In genomic region chr12:32688786-32689185, GRCh38 we compare ENCODE assay signal across 30 cellular contexts.
"Had no signal": no experiment of that assay in that cellular context is flagged by ENCODE, and none has a peak within 500 bp of the region (broad histone marks: within the 10 kb centered on the region; RNA-seq: fewer than 3 reads in every experiment).

No MANE protein-coding gene starts in this region.

- H3K27me3 Mint-ChIP-seq: activated CD4-positive, alpha-beta memory T cell treated with anti-CD3 and anti-CD28 coated beads, Interleukin-2, amount 10 ng/mL, durations not matched to agents 7 days and 5 days; activated CD4-positive, alpha-beta T cell treated with anti-CD3 and anti-CD28 coated beads, Interleukin-2, amount 10 ng/mL, durations not matched to agents 7 days and 5 days; activated naive CD8-positive, alpha-beta T cell; activated T-cell treated with anti-CD3 and anti-CD28 coated beads, Interleukin-2, amount 50 U/mL, for 24 hours; central memory CD8-positive, alpha-beta T cell; natural killer cell treated with Interleukin-12 subunit alpha and Interleukin-12 subunit beta and Interleukin-15 and Interleukin-18, amount 100 ng/mL, for 72 hours had no signal

- H3K36me3 ChIP-seq: gastrocnemius medialis, lower lobe of right lung, right atrium auricular region had no signal

- H3K4me3 ChIP-seq: gastrocnemius medialis, left lung, lower lobe of right lung, mucosa of descending colon, right atrium auricular region, smooth muscle cell, suprapubic skin, tibial artery had no signal

- H3K4me2 ChIP-seq: smooth muscle cell had no signal

- H3K27me3 ChIP-seq: gastrocnemius medialis, left lung, right atrium auricular region, suprapubic skin, tibial artery had no signal

- H3K27ac Mint-ChIP-seq: activated CD4-positive, alpha-beta memory T cell treated with anti-CD3 and anti-CD28 coated beads, Interleukin-2, amount 10 ng/mL, durations not matched to agents 7 days and 5 days; activated CD4-positive, alpha-beta T cell treated with anti-CD3 and anti-CD28 coated beads, Interleukin-2, amount 10 ng/mL, durations not matched to agents 7 days and 5 days; activated naive CD8-positive, alpha-beta T cell; activated T-cell treated with anti-CD3 and anti-CD28 coated beads, Interleukin-2, amount 50 U/mL, for 24 hours; natural killer cell treated with Interleukin-12 subunit alpha and Interleukin-12 subunit beta and Interleukin-15 and Interleukin-18, amount 100 ng/mL, for 72 hours; T-helper 1 cell treated with Interleukin-12 subunit alpha and Interleukin-12 subunit beta and Interleukin-4 antibody, amounts not matched to agents 30 μg/mL and 1 μg/mL, for 36 hours had no signal

- H3K4me1 ChIP-seq: left lung, lower lobe of right lung, suprapubic skin had no signal

- ATAC-seq: gastrocnemius medialis; left lung; lower lobe of right lung; mucosa of descending colon; natural killer cell treated with Interleukin-12 subunit alpha and Interleukin-12 subunit beta and Interleukin-15 and Interleukin-18, amount 100 ng/mL, for 72 hours had no signal

- H3K9me3 Mint-ChIP-seq: activated CD4-positive, alpha-beta memory T cell treated with anti-CD3 and anti-CD28 coated beads, Interleukin-2, amount 10 ng/mL, durations not matched to agents 7 days and 5 days; activated CD4-positive, alpha-beta T cell treated with anti-CD3 and anti-CD28 coated beads, Interleukin-2, amount 10 ng/mL, durations not matched to agents 7 days and 5 days; activated T-cell treated with anti-CD3 and anti-CD28 coated beads, Interleukin-2, amount 50 U/mL, for 24 hours; central memory CD8-positive, alpha-beta T cell; natural killer cell treated with Interleukin-12 subunit alpha and Interleukin-12 subunit beta and Interleukin-15 and Interleukin-18, amount 100 ng/mL, for 72 hours; T-helper 1 cell treated with Interleukin-12 subunit alpha and Interleukin-12 subunit beta and Interleukin-4 antibody, amounts not matched to agents 30 μg/mL and 1 μg/mL, for 36 hours had no signal

- DNase-seq: activated CD4-positive, alpha-beta memory T cell treated with anti-CD3 and anti-CD28 coated beads, Interleukin-2, amount 10 ng/mL, durations not matched to agents 7 days and 5 days; activated CD4-positive, alpha-beta T cell treated with anti-CD3 and anti-CD28 coated beads, Interleukin-2, amount 10 ng/mL, durations not matched to agents 7 days and 5 days; activated CD4-positive, CD25-positive, alpha-beta regulatory T cell treated with anti-CD3 and anti-CD28 coated beads, Interleukin-2, amount 50 U/mL, for 72 hours; activated CD8-positive, alpha-beta memory T cell treated with anti-CD3 and anti-CD28 coated beads, Interleukin-2, amount 50 U/mL, for 48 hours; activated naive CD4-positive, alpha-beta T cell; activated T-cell treated with anti-CD3 and anti-CD28 coated beads, Interleukin-2, amount 50 U/mL, for 24 hours; anterior cingulate cortex; dermis blood vessel endothelial cell; effector CD4-positive, alpha-beta T cell; gastrocnemius medialis; hippocampal formation; left lung; lower lobe of right lung; mesenchymal stem cell; mucosa of descending colon; stimulated activated CD4-positive, alpha-beta T cell treated with anti-CD3 and anti-CD28 coated beads, Interleukin-1b, Interleukin-23, amount 100 ng/mL, for 48 hours; stimulated activated CD4-positive, alpha-beta T cell treated with anti-CD3 and anti-CD28 coated beads, Interleukin-4, amount 100 ng/mL, for 4 hours; stimulated activated CD8-positive, alpha-beta memory T cell treated with anti-CD3 and anti-CD28 coated beads, Interleukin-4, amount 100 ng/mL, for 48 hours; stimulated activated naive CD4-positive, alpha-beta T cell; SW 1271; T-helper 9 cell; tibial artery had no signal

- H3K27ac ChIP-seq: gastrocnemius medialis, left lung, lower lobe of right lung, right atrium auricular region, suprapubic skin, tibial artery, VCaP had no signal

- H3K4me3 Mint-ChIP-seq: activated CD4-positive, alpha-beta memory T cell treated with anti-CD3 and anti-CD28 coated beads, Interleukin-2, amount 10 ng/mL, durations not matched to agents 7 days and 5 days; activated CD4-positive, alpha-beta T cell treated with anti-CD3 and anti-CD28 coated beads, Interleukin-2, amount 10 ng/mL, durations not matched to agents 7 days and 5 days; activated naive CD8-positive, alpha-beta T cell; activated T-cell treated with anti-CD3 and anti-CD28 coated beads, Interleukin-2, amount 50 U/mL, for 24 hours; central memory CD8-positive, alpha-beta T cell; natural killer cell treated with Interleukin-12 subunit alpha and Interleukin-12 subunit beta and Interleukin-15 and Interleukin-18, amount 100 ng/mL, for 72 hours; T-helper 1 cell treated with Interleukin-12 subunit alpha and Interleukin-12 subunit beta and Interleukin-4 antibody, amounts not matched to agents 30 μg/mL and 1 μg/mL, for 36 hours had no signal

- H3K9me3 ChIP-seq: gastrocnemius medialis, left lung, lower lobe of right lung, mucosa of descending colon, right atrium auricular region, suprapubic skin, tibial artery had no signal

- H3K36me3 Mint-ChIP-seq: natural killer cell treated with Interleukin-12 subunit alpha and Interleukin-12 subunit beta and Interleukin-15 and Interleukin-18, amount 100 ng/mL, for 72 hours had no signal
